Comparison of ENCODE assay signal across 18 cellular contexts in genomic region chr22:30665786-30666185, GRCh38. TPM values are rescaled to one million over a fixed set of nuclear protein-coding genes. Genes with fewer than 3 reads are reported as not detected.
A peak's percentile ranks its signal among the peaks of the same experiment; 100 is the strongest.
DNase-seq lines count a peak whose midpoint lies in the region; ATAC-seq, FAIRE-seq and TF ChIP-seq lines count a peak whose summit lies in the region.
"Had no signal": no experiment of that assay in that cellular context is flagged by ENCODE, and none has a peak within 500 bp of the region (broad histone marks: within the 10 kb centered on the region; RNA-seq: fewer than 3 reads in every experiment).

No MANE protein-coding gene starts in this region.

- H3K27ac ChIP-seq in astrocyte (ENCODE audit: low read depth, low read length) = no peak overlapping the region
- peak overlapping the region; percentile 51 to 67 for H3K27ac ChIP-seq in mucosa of rectum (ENCODE audit: low read depth in 2 of 2, low read length in 2 of 2)
- H3K27ac ChIP-seq in upper lobe of right lung = no peak overlapping the region
- H3K27ac ChIP-seq: gastrocnemius medialis, right atrium auricular region, thoracic aorta had no signal

- H3K79me2 ChIP-seq in astrocyte (ENCODE audit: insufficient read depth, low read length) = peaks cover 5% of the 10 kb centered on the region

- H4K20me1 ChIP-seq in astrocyte (ENCODE audit: insufficient read depth, low read length) = peaks cover 13% of the 10 kb centered on the region

- no peak overlapping the region for H3K27ac Mint-ChIP-seq in stimulated activated naive CD8-positive, alpha-beta T cell treated with anti-CD3 and anti-CD28 coated beads, Interleukin-15, Interleukin-2, amounts not matched to agents 100 ng/mL and 50 ng/mL, for 24 hours
- no peak overlapping the region for H3K27ac Mint-ChIP-seq in astrocyte (ENCODE audit: unreplicated experiment)

- no peak overlapping the region for H2AFZ ChIP-seq in astrocyte (ENCODE audit: low read depth, low read length)

- no peaks in the 10 kb centered on the region for H3K27me3 Mint-ChIP-seq in stimulated activated naive CD8-positive, alpha-beta T cell treated with anti-CD3 and anti-CD28 coated beads, Interleukin-15, Interleukin-2, amounts not matched to agents 100 ng/mL and 50 ng/mL, for 24 hours
- peaks cover 12% of the 10 kb centered on the region for H3K27me3 Mint-ChIP-seq in astrocyte (ENCODE audit: low read depth, unreplicated experiment)

- H3K9ac ChIP-seq in astrocyte (ENCODE audit: low read length) (no peak overlapping the region), mucosa of rectum (ENCODE audit: low read depth in 1 of 2, low read length in 2 of 2) (peak overlapping the region; percentile 6 to 9)

- peak overlapping the region; percentile 95 for H3K4me3 Mint-ChIP-seq in stimulated activated naive CD8-positive, alpha-beta T cell treated with anti-CD3 and anti-CD28 coated beads, Interleukin-15, Interleukin-2, amounts not matched to agents 100 ng/mL and 50 ng/mL, for 24 hours
- no peak overlapping the region for H3K4me3 Mint-ChIP-seq in astrocyte (ENCODE audit: unreplicated experiment)

- H3K27me3 ChIP-seq in astrocyte (ENCODE audit: insufficient read depth, low read length) = no peaks in the 10 kb centered on the region
- no peaks in the 10 kb centered on the region for H3K27me3 ChIP-seq in mucosa of rectum (ENCODE audit: control insufficient read depth in 2 of 2, insufficient read depth in 2 of 2, low read length in 2 of 2)
- no peaks in the 10 kb centered on the region for H3K27me3 ChIP-seq in upper lobe of right lung
- H3K27me3 ChIP-seq: gastrocnemius medialis, right atrium auricular region had no signal

- H3K4me1 Mint-ChIP-seq in stimulated activated naive CD8-positive, alpha-beta T cell treated with anti-CD3 and anti-CD28 coated beads, Interleukin-15, Interleukin-2, amounts not matched to agents 100 ng/mL and 50 ng/mL, for 24 hours (ENCODE audit: low read depth) = peaks cover 25% of the 10 kb centered on the region
- peaks cover 1% of the 10 kb centered on the region for H3K4me1 Mint-ChIP-seq in astrocyte (ENCODE audit: low read depth, unreplicated experiment)

- H3K9me3 ChIP-seq in astrocyte (ENCODE audit: insufficient read depth, low read depth, low read length) = no peaks in the 10 kb centered on the region
- no peaks in the 10 kb centered on the region for H3K9me3 ChIP-seq in mucosa of rectum (ENCODE audit: control insufficient read depth in 2 of 2, low read length in 2 of 2)
- H3K9me3 ChIP-seq in upper lobe of right lung = no peaks in the 10 kb centered on the region
- H3K9me3 ChIP-seq: gastrocnemius medialis, right atrium auricular region, thoracic aorta had no signal

- peaks cover 25% of the 10 kb centered on the region for H3K36me3 Mint-ChIP-seq in stimulated activated naive CD8-positive, alpha-beta T cell treated with anti-CD3 and anti-CD28 coated beads, Interleukin-15, Interleukin-2, amounts not matched to agents 100 ng/mL and 50 ng/mL, for 24 hours (ENCODE audit: low read depth)
- peaks cover 16% of the 10 kb centered on the region for H3K36me3 Mint-ChIP-seq in astrocyte (ENCODE audit: low read depth, unreplicated experiment)

- TF ChIP-seq CTCF in astrocyte (IDR thresholded peaks at IDR 0.05; ENCODE audit: insufficient read depth, low read depth, low read length) (no peak), upper lobe of right lung (IDR thresholded peaks at IDR 0.05) (no peak), GM10248 (IDR thresholded peaks at IDR 0.05; ENCODE audit: control extremely low read depth, extremely low read depth, low read depth, missing control alignments) (no peak)

- no peak for DNase-seq in stimulated activated naive CD8-positive, alpha-beta T cell treated with anti-CD3 and anti-CD28 coated beads, Interleukin-15, Interleukin-2, amounts not matched to agents 100 U/mL and 50 U/mL, for 24 hours
- no peak for DNase-seq in astrocyte (ENCODE audit: low read depth)
- DNase-seq in upper lobe of right lung = no peak
- DNase-seq in NK-92 (lab: John Stamatoyannopoulos, UW; ENCODE audit: unreplicated experiment) = no peak
- DNase-seq in DMS153 (lab: John Stamatoyannopoulos, UW) = no peak
- no peak for DNase-seq in GM10248 (ENCODE audit: extremely low spot score)
- DNase-seq: activated CD4-positive, alpha-beta T cell treated with anti-CD3 and anti-CD28 coated beads for 4 hours; erythroblast; gastrocnemius medialis; KG1; NCI-H1048; NCI-H1930; RPMI8226 had no signal

- peaks cover 6% of the 10 kb centered on the region for H3K4me1 ChIP-seq in astrocyte (ENCODE audit: insufficient read depth, low read length)
- H3K4me1 ChIP-seq in mucosa of rectum (ENCODE audit: control insufficient read depth in 2 of 2, insufficient read depth in 2 of 2, low read length in 2 of 2) = peaks cover 12 to 31% of the 10 kb centered on the region in 2 donors
- peaks cover 10% of the 10 kb centered on the region for H3K4me1 ChIP-seq in upper lobe of right lung

- POLR2A ChIA-PET in GM10248 (lab: Yijun Ruan, JAX) = no interaction called here

- H3K4me2 ChIP-seq in astrocyte (ENCODE audit: low read length) = peak overlapping the region; percentile 17

- H3K9me3 Mint-ChIP-seq in stimulated activated naive CD8-positive, alpha-beta T cell treated with anti-CD3 and anti-CD28 coated beads, Interleukin-15, Interleukin-2, amounts not matched to agents 100 ng/mL and 50 ng/mL, for 24 hours = no peaks in the 10 kb centered on the region
- H3K9me3 Mint-ChIP-seq in astrocyte (ENCODE audit: unreplicated experiment) = no peaks in the 10 kb centered on the region

- H3K36me3 ChIP-seq in astrocyte (ENCODE audit: insufficient read depth, low read length) (peaks cover 4% of the 10 kb centered on the region), mucosa of rectum (ENCODE audit: control insufficient read depth in 2 of 2, insufficient read depth in 2 of 2, low read length in 2 of 2) (peaks cover 13 to 18% of the 10 kb centered on the region in 2 donors), upper lobe of right lung (peaks cover 23% of the 10 kb centered on the region)
- H3K36me3 ChIP-seq: gastrocnemius medialis, thoracic aorta had no signal

- CTCF ChIA-PET in GM10248 (lab: Yijun Ruan, JAX) = no interaction called here

- H3K4me3 ChIP-seq in astrocyte (ENCODE audit: insufficient read depth, low read depth, low read length) (no peak overlapping the region), mucosa of rectum (ENCODE audit: low read length in 2 of 2) (peak overlapping the region; percentile 1 to 62), upper lobe of right lung (peak overlapping the region; percentile 81)

- intact Hi-C loops in upper lobe of right lung (cut with DNase I) = no loop called here

- ATAC-seq in stimulated activated naive CD8-positive, alpha-beta T cell treated with anti-CD3 and anti-CD28 coated beads, Interleukin-15, Interleukin-2, amounts not matched to agents 100 U/mL and 50 U/mL, for 24 hours = no peak
- ATAC-seq in upper lobe of right lung = no peak
- ATAC-seq: gastrocnemius medialis had no signal

- no peak for FAIRE-seq in astrocyte (lab: Jason Lieb, UNC)
- FAIRE-seq: TTC549 had no signal

RNA-seq across cellular contexts. Expression of gene DUSP18, which starts 1.9 kb away (rescaled TPM):
- 8.6 and 10.2 TPM in 2 replicates for total RNA-seq in astrocyte
- total RNA-seq in upper lobe of right lung = 19.3 TPM

RNA-seq across cellular contexts. Expression of gene OSBP2, which starts 28.9 kb away (rescaled TPM):
- 0.48 and 0.89 TPM in 2 replicates for total RNA-seq in astrocyte
- 6.0 TPM for total RNA-seq in upper lobe of right lung

RNA-seq across cellular contexts. Expression of gene SLC35E4, which starts 30.2 kb away (rescaled TPM):
- total RNA-seq in astrocyte = 3.2 and 4.2 TPM in 2 replicates
- 2.9 TPM for total RNA-seq in upper lobe of right lung

RNA-seq across cellular contexts. Expression of gene TCN2, which starts 58.8 kb away (rescaled TPM):
- 2.7 and 3.8 TPM in 2 replicates for total RNA-seq in astrocyte
- total RNA-seq in upper lobe of right lung = 43.4 TPM

Comparison
In these comparisons a context has a peak if more than half of its experiments do, and no peak if none do; other contexts are left out.
1. H3K27ac ChIP-seq: peak in mucosa of rectum (2 of 2); none in astrocyte (single experiment) and upper lobe of right lung (single experiment).